In the genomic region with DNA sequence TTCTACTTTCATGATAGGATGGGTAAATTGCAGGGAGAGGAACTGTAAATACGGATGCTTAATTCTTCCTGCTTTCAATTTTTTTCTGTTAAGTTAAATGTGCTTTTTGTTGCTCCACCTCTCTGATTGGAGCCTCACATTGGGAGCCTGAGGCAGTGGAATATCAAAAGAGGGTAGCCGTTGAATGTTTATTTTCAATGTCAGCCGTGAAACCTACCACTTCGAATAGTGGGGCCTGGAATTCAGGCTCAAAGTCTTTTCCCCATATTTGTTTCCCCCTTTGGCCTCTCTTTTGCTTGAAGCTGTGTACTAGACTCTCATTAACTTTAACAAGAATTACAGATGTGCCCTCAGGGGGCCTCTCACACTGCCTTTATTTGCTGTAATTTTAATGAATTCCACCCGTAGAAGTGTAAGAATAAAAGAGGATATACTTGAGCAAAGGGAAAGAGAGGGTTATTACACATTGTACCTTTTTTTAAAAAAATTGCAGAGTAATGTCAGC, we compare ENCODE assay signal across 13 cellular contexts. TPM values are rescaled to one million over a fixed set of nuclear protein-coding genes. Genes with fewer than 3 reads are reported as not detected.
DNase-seq lines count a peak whose midpoint lies in the region; ATAC-seq, FAIRE-seq and TF ChIP-seq lines count a peak whose summit lies in the region.
"Had no signal": no experiment of that assay in that cellular context is flagged by ENCODE, and none has a peak within 500 bp of the region (broad histone marks: within the 10 kb centered on the region; RNA-seq: fewer than 3 reads in every experiment).

No MANE protein-coding gene starts in this region.

- dilution Hi-C loops in endothelial cell of umbilical vein (cut with MboI; ENCODE audit: extremely low pct_ligation_motif_present, low sequenced_read_pairs), result no loop called here

- intact Hi-C loops in endothelial cell of umbilical vein (cut with micrococcal nuclease), result no loop called here

- H2AFZ ChIP-seq in endothelial cell of umbilical vein (ENCODE audit: low read depth, low read length) (no peak overlapping the region), neural cell (ENCODE audit: low read depth, low read length) (peak overlapping the region; percentile 7)

- TF ChIP-seq POLR2A in endothelial cell of umbilical vein (IDR thresholded peaks at IDR 0.05; ENCODE audit: low read depth, low read length) (no peak), upper lobe of left lung (IDR thresholded peaks at IDR 0.05) (no peak)

- no peaks in the 10 kb centered on the region for H3K9me2 ChIP-seq in neural cell (ENCODE audit: insufficient read depth, low read length)

- H3K9me3 ChIP-seq in BLaER1 (no peaks in the 10 kb centered on the region), SJCRH30 (replicated peaks) (no peaks in the 10 kb centered on the region), endothelial cell of umbilical vein (replicated peaks; ENCODE audit: control insufficient read depth, insufficient read depth, low read length) (no peaks in the 10 kb centered on the region), neural cell (ENCODE audit: low read length) (no peaks in the 10 kb centered on the region), upper lobe of left lung (no peaks in the 10 kb centered on the region)

- no peaks in the 10 kb centered on the region for H3K9me1 ChIP-seq in endothelial cell of umbilical vein (replicated peaks; ENCODE audit: control insufficient read depth, extremely low read depth, insufficient read depth, low read length)

- BruUV-seq in endothelial cell of umbilical vein (replicated peaks; lab: Mats Ljungman, UMichigan), result no TSS peak

- TF ChIP-seq EP300 in neural cell (conservative IDR thresholded peaks at IDR 0.05; ENCODE audit: poor library complexity, severe bottlenecking) (no peak), upper lobe of left lung (IDR thresholded peaks at IDR 0.05) (no peak)

- H3K4me3 ChIP-seq in BLaER1 (no peak overlapping the region), SJCRH30 (peak overlapping the region; percentile 31), endothelial cell of umbilical vein (replicated peaks in 1 of 3; ENCODE audit: insufficient read depth in 1 of 3, low read depth in 1 of 3, low read length in 3 of 3) (no peak overlapping the region), neural cell (ENCODE audit: low read length) (peak overlapping the region; percentile 27), upper lobe of left lung (no peak overlapping the region)

- TF ChIP-seq CTCF in endothelial cell of umbilical vein (IDR thresholded peaks at IDR 0.05; ENCODE audit: extremely low read depth in 1 of 2, insufficient read depth in 1 of 2, low read depth in 1 of 2, low read length in 2 of 2), result no peak
- TF ChIP-seq CTCF in neural cell (IDR thresholded peaks at IDR 0.05; ENCODE audit: poor library complexity, severe bottlenecking), result no peak
- TF ChIP-seq CTCF in upper lobe of left lung (IDR thresholded peaks at IDR 0.05), result no peak

- POLR2A ChIA-PET in endothelial cell of umbilical vein (lab: Charles Lee), result interaction anchor here (0.7 kb wide), 1 partner anchor 1321 kb away, joined by 5 read pairs; no protein-coding TSS in a partner anchor

- H3K27me3 ChIP-seq in BLaER1 (no peaks in the 10 kb centered on the region), SJCRH30 (no peaks in the 10 kb centered on the region), endothelial cell of umbilical vein (ENCODE audit: control insufficient read depth in 2 of 2, insufficient read depth in 2 of 2, low read length in 2 of 2) (no peaks in the 10 kb centered on the region), neural cell (ENCODE audit: insufficient read depth, low read depth, low read length) (no peaks in the 10 kb centered on the region), upper lobe of left lung (no peaks in the 10 kb centered on the region)

- no peak for TF ChIP-seq RAD21 in neural cell (conservative IDR thresholded peaks at IDR 0.05)

- CTCF ChIA-PET in endothelial cell of umbilical vein (lab: Charles Lee), result no interaction called here

- 69 to 74% methylated on average over 5 of the region's 5 CpGs for WGBS in upper lobe of left lung, 2 donors

- H4K20me1 ChIP-seq in BLaER1 (peaks cover 36% of the 10 kb centered on the region), endothelial cell of umbilical vein (replicated peaks; ENCODE audit: control insufficient read depth, extremely low read depth, insufficient read depth, low read length) (no peaks in the 10 kb centered on the region), neural cell (ENCODE audit: insufficient read depth) (no peaks in the 10 kb centered on the region)

- peaks cover 3% of the 10 kb centered on the region for H3F3A ChIP-seq in neural cell (ENCODE audit: insufficient read depth, low read length, poor library complexity, severe bottlenecking)

- H3K27ac ChIP-seq in BLaER1 (no peak overlapping the region), SJCRH30 (peak overlapping the region; percentile 84), endothelial cell of umbilical vein (ENCODE audit: insufficient read depth, low read depth, low read length) (no peak overlapping the region), neural cell (ENCODE audit: low read length) (peak overlapping the region; percentile 81), upper lobe of left lung (no peak overlapping the region)
- H3K27ac ChIP-seq: C4-2B had no signal

- peak; percentile 15 for FAIRE-seq in endothelial cell of umbilical vein (lab: Jason Lieb, UNC)

- DNase-seq in SJCRH30 (peak; percentile 34 to 57), endothelial cell of umbilical vein (ENCODE audit: low read depth, low spot score) (no peak), upper lobe of left lung (no peak), T1000 (lab: John Stamatoyannopoulos, UW) (no peak)
- DNase-seq: Karpas-422, NCI-H187 treated with DMSO at 0.1 percent for 48 hours, NCI-H510A treated with DMSO at 0.1 percent for 48 hours had no signal

- H3K9ac ChIP-seq in BLaER1 (no peak overlapping the region), endothelial cell of umbilical vein (replicated peaks; ENCODE audit: extremely low read depth, insufficient read depth, low read length) (no peak overlapping the region), neural cell (ENCODE audit: low read length) (peak overlapping the region; percentile 55)

- H3K36me3 ChIP-seq in BLaER1 (peaks cover 94% of the 10 kb centered on the region), SJCRH30 (peaks cover 40% of the 10 kb centered on the region), endothelial cell of umbilical vein (ENCODE audit: control insufficient read depth in 2 of 2, extremely low read depth in 1 of 2, insufficient read depth in 2 of 2, low read length in 2 of 2) (no peaks in the 10 kb centered on the region), neural cell (ENCODE audit: insufficient read depth, low read length) (no peaks in the 10 kb centered on the region), upper lobe of left lung (no peaks in the 10 kb centered on the region)

- H3K4me1 ChIP-seq in BLaER1 (peaks cover 24% of the 10 kb centered on the region), SJCRH30 (peaks cover 21% of the 10 kb centered on the region), endothelial cell of umbilical vein (ENCODE audit: control insufficient read depth, extremely low read depth, insufficient read depth, low read length) (no peaks in the 10 kb centered on the region), upper lobe of left lung (no peaks in the 10 kb centered on the region)

- H3K79me2 ChIP-seq in endothelial cell of umbilical vein (ENCODE audit: control insufficient read depth, insufficient read depth, low read length) (no peaks in the 10 kb centered on the region), neural cell (replicated peaks; ENCODE audit: insufficient read depth, low read length) (no peaks in the 10 kb centered on the region)

- ATAC-seq in GM21723 (IDR thresholded peaks at IDR 0.05; ENCODE audit: unreplicated experiment) (no peak), upper lobe of left lung (ENCODE audit: low FRiP score in 2 of 2) (no peak)
- ATAC-seq: HCT116, Panc1 had no signal

- H3K4me2 ChIP-seq in BLaER1 (peak overlapping the region; percentile 20), endothelial cell of umbilical vein (ENCODE audit: insufficient read depth, low read length) (no peak overlapping the region), neural cell (ENCODE audit: low read length) (peak overlapping the region; percentile 54)

TF ChIP-seq in endothelial cell of umbilical vein, 7 proteins besides CTCF, POLR2A, EP300 and RAD21 (continues in another document):
- no peak for TF ChIP-seq FOS (IDR thresholded peaks at IDR 0.05; ENCODE audit: borderline replicate concordance, insufficient read depth, low read length)
- TF ChIP-seq GATA2 (IDR thresholded peaks at IDR 0.05; ENCODE audit: insufficient read depth, insufficient read length, low read depth, low read length), result no peak
- TF ChIP-seq JUN (IDR thresholded peaks at IDR 0.05; ENCODE audit: borderline replicate concordance, insufficient read depth, insufficient read length, low read depth), result no peak
- TF ChIP-seq, protein P1, sequence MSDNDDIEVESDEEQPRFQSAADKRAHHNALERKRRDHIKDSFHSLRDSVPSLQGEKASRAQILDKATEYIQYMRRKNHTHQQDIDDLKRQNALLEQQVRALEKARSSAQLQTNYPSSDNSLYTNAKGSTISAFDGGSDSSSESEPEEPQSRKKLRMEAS (IDR thresholded peaks at IDR 0.05; ENCODE audit: insufficient read depth, insufficient read length), result no peak

TF ChIP-seq in neural cell, 6 proteins besides CTCF, POLR2A, EP300 and RAD21 (continues in another document):
- TF ChIP-seq SMC3 (conservative IDR thresholded peaks at IDR 0.05; ENCODE audit: poor library complexity) (no peak), POLR2AphosphoS5 (IDR thresholded peaks at IDR 0.05) (no peak), TAF1 (IDR thresholded peaks at IDR 0.05; ENCODE audit: low read depth) (no peak)

RNA-seq across cellular contexts. Expression of a gene that starts 29.0 kb away (rescaled TPM):
- 178 and 195 TPM in 2 replicates for total RNA-seq in SJCRH30 (2014; rRNA removed; shearing (Covaris generic))
- total RNA-seq in endothelial cell of umbilical vein (42.0 and 47.3 TPM in 2 replicates), upper lobe of left lung (10 to 100 TPM in 2 of 6 donors, 1 to 10 TPM in 3, not detected in 1; 1.8 to 14.6 (median 6.4) TPM)
- polyA plus RNA-seq in endothelial cell of umbilical vein (15.2 and 19.1 TPM in 2 replicates), neural cell (16.9 and 18.0 TPM in 2 replicates)
- polyA plus RNA-seq in endothelial cell of umbilical vein (2011; cell fraction: cytosol; rRNA removed), result 27.4 and 30.8 TPM in 2 replicates
- 15.6 and 19.6 TPM in 2 replicates for polyA plus RNA-seq in endothelial cell of umbilical vein (2011; cell fraction: nucleus; rRNA removed)
- polyA plus RNA-seq in endothelial cell of umbilical vein (2012), result 23.9 and 42.7 TPM in 2 replicates
- polyA minus RNA-seq in endothelial cell of umbilical vein (25.1 and 37.9 TPM in 2 replicates), neural cell (13.6 and 16.3 TPM in 2 replicates)
- polyA minus RNA-seq in endothelial cell of umbilical vein (2011; cell fraction: cytosol; rRNA and poly(A)+ RNA removed), result 90.7 TPM
- polyA minus RNA-seq in endothelial cell of umbilical vein (2011; cell fraction: nucleus; rRNA and poly(A)+ RNA removed), result 9.2 and 9.8 TPM in 2 replicates

Comparison
In these comparisons a context has a peak if more than half of its experiments do, and no peak if none do; other contexts are left out.
1. H3K27ac ChIP-seq: peak in SJCRH30 (single experiment) and neural cell (single experiment); none in BLaER1 (single experiment), endothelial cell of umbilical vein (single experiment) and upper lobe of left lung (0 of 4).
2. H3K4me3 ChIP-seq: peak in SJCRH30 (single experiment) and neural cell (single experiment); none in BLaER1 (single experiment), endothelial cell of umbilical vein (0 of 3) and upper lobe of left lung (0 of 4).
3. DNase-seq: peak in SJCRH30 (2 of 2); none in endothelial cell of umbilical vein (single experiment), upper lobe of left lung (0 of 2) and T1000 (single experiment).